In genomic region chr9:134067904-134068741, GRCh38 we compare ENCODE assay signal across 8 cellular contexts. TPM values are rescaled to one million over a fixed set of nuclear protein-coding genes. Genes with fewer than 3 reads are reported as not detected.
DNase-seq lines count a peak whose midpoint lies in the region; ATAC-seq and TF ChIP-seq lines count a peak whose summit lies in the region.

Gene BRD3 (minus strand): TSS chr9:134068026. CDS start chr9:134053477, 14,549 bp downstream.

- H3K27ac Mint-ChIP-seq in endodermal cell (peak within 1 kb of the TSS; percentile 75), mesothelial cell of epicardium (peak within 1 kb of the TSS; percentile 95)

- H3K36me3 Mint-ChIP-seq in endodermal cell (ENCODE audit: low read depth) = peaks cover 10% of the 10 kb centered on the region
- H3K36me3 Mint-ChIP-seq in mesothelial cell of epicardium = peaks cover 3% of the 10 kb centered on the region

- ATAC-seq in GM19455 (IDR thresholded peaks at IDR 0.05; ENCODE audit: unreplicated experiment) = peak; percentile 58

- TF ChIP-seq CTCF in endodermal cell (conservative IDR thresholded peaks at IDR 0.05) (no peak), mesothelial cell of epicardium (IDR thresholded peaks at IDR 0.05; ENCODE audit: unreplicated experiment) (no peak)

- H3K27me3 Mint-ChIP-seq in endodermal cell (ENCODE audit: insufficient read depth) (peaks cover 30% of the 10 kb centered on the region), mesothelial cell of epicardium (ENCODE audit: low read depth) (peaks cover 27% of the 10 kb centered on the region)

- 0 to 2% methylated on average over 10 to 131 of the region's 131 CpGs for WGBS in endodermal cell (ENCODE audit: insufficient coverage in 1 of 2, insufficient read length in 1 of 2), 2 experiments

- peaks cover 15% of the 10 kb centered on the region for H3K4me1 Mint-ChIP-seq in endodermal cell
- H3K4me1 Mint-ChIP-seq in mesothelial cell of epicardium = peaks cover 27% of the 10 kb centered on the region

- H3K4me3 Mint-ChIP-seq in endodermal cell = peak within 1 kb of the TSS; percentile 82
- peak within 1 kb of the TSS; percentile 85 for H3K4me3 Mint-ChIP-seq in mesothelial cell of epicardium

- H3K9me3 Mint-ChIP-seq in endodermal cell (peaks cover 11% of the 10 kb centered on the region), mesothelial cell of epicardium (no peaks in the 10 kb centered on the region)

- peak; percentile 67 for DNase-seq in CMK (ENCODE audit: low read depth)
- peak; percentile 74 for DNase-seq in HPDE6-E6E7 (ENCODE audit: extremely low spot score)
- peak; percentile 72 to 96 for DNase-seq in NOMO-1 (lab: John Stamatoyannopoulos, UW; ENCODE audit: unreplicated experiment in 2 of 2)
- peak; percentile 49 to 71 (median 60) for DNase-seq in activated CD8-positive, alpha-beta memory T cell treated with anti-CD3 and anti-CD28 coated beads for 48 hours (ENCODE audit: low read depth in 2 of 3, low spot score in 2 of 3)
- peak; percentile 92 for DNase-seq in endodermal cell
- DNase-seq in mesothelial cell of epicardium (ENCODE audit: low spot score in 2 of 2, unreplicated experiment in 2 of 2) = peak; percentile 81
- DNase-seq in stimulated activated CD8-positive, alpha-beta memory T cell treated with anti-CD3 and anti-CD28 coated beads, Interleukin-15, amount 100 ng/mL, for 4 hours (ENCODE audit: low read depth in 2 of 2) = peak; percentile 60 to 64

- H3K27me3 ChIP-seq in endodermal cell (ENCODE audit: control insufficient read depth, insufficient read depth, low read length, poor library complexity, severe bottlenecking) = peaks cover 27% of the 10 kb centered on the region

- peak within 1 kb of the TSS; percentile 87 for H3K9ac ChIP-seq in endodermal cell (ENCODE audit: extremely low read depth, low read length, poor library complexity, severe bottlenecking)

- H3K9me3 ChIP-seq in endodermal cell (ENCODE audit: control insufficient read depth, low read length) = no peaks in the 10 kb centered on the region

- H3K4me3 ChIP-seq in endodermal cell (ENCODE audit: low read length) = peak within 1 kb of the TSS; percentile 91

- peak within 1 kb of the TSS; percentile 86 for H3K27ac ChIP-seq in endodermal cell (ENCODE audit: low read depth, low read length)

- H3K36me3 ChIP-seq in endodermal cell (ENCODE audit: control insufficient read depth, insufficient read depth, low read length) = peaks cover 7% of the 10 kb centered on the region

- H3K4me1 ChIP-seq in endodermal cell (ENCODE audit: control insufficient read depth, insufficient read depth, low read length) = peaks cover 2% of the 10 kb centered on the region

RNA-seq across cellular contexts. Expression of gene BRD3, which starts in this region (rescaled TPM):
- total RNA-seq in endodermal cell = 100 to 1,000 TPM in 1 of 2 donors, 10 to 100 TPM in 1; 92.3 to 103 TPM
- polyA plus RNA-seq in endodermal cell (2013, experiment 1 of 2) = 61.9 TPM
- polyA plus RNA-seq in endodermal cell (2013, experiment 2 of 2) = 57.3 TPM
- 83.7 to 90.0 TPM (median 87.5 TPM) in 3 replicates for total RNA-seq in mesothelial cell of epicardium

Comparison
In these comparisons a context has a peak if more than half of its experiments do, and no peak if none do; other contexts are left out.
1. Peak in every context shown above with its lines: DNase-seq, ATAC-seq, H3K4me3 ChIP-seq and H3K27ac ChIP-seq.